In the genomic region with DNA sequence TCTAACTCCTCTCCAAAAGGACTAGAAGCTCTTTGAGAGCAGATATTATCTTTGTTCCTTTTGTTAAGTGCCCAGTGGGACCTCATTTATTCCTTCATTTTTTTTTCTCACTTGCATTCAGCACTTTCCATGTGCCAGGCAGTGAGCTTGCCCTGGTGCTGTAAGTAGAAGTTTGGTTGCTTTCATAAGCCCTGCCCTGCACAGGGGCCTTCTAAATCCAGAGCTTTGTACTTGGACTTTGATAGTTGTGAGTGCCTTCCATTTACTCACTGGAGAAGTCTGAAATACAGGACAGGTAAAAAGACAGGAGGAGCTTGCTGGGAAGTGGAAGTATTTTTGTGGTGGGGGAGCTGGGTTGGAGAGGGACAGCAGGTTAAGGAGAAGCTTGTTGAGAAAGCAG, we compare ENCODE assay signal across 39 cellular contexts. TPM values are rescaled to one million over a fixed set of nuclear protein-coding genes. Genes with fewer than 3 reads are reported as not detected.
"Had no signal": no experiment of that assay in that cellular context is flagged by ENCODE, and none has a peak within 500 bp of the region (broad histone marks: within the 10 kb centered on the region; RNA-seq: fewer than 3 reads in every experiment).

No MANE protein-coding gene starts in this region.

- H3K9me3 ChIP-seq: MG63 had no signal

- DNase-seq: Karpas-422, Kasumi-1, KG1, MG63, MM.1S, MV-4-11, NCI-H1048, NCI-H1092, NCI-H1092 treated with DMSO at 0.1 percent for 48 hours, NCI-H1105, NCI-H1105 treated with DMSO at 0.1 percent for 48 hours, NCI-H1417, NCI-H1417 treated with DMSO at 0.1 percent for 48 hours, NCI-H1436, NCI-H1436 treated with DMSO at 0.1 percent for 48 hours, NCI-H146, NCI-H1694, NCI-H1694 treated with DMSO at 0.1 percent for 48 hours, NCI-H187, NCI-H187 treated with DMSO at 0.1 percent for 48 hours, NCI-H1930, NCI-H2029, NCI-H2029 treated with DMSO at 0.1 percent for 48 hours, NCI-H2081, NCI-H2081 treated with DMSO at 0.1 percent for 48 hours, NCI-H2107, NCI-H2171, NCI-H2171 treated with DMSO at 0.1 percent for 48 hours, NCI-H2227 treated with DMSO at 0.1 percent for 48 hours, NCI-H226, NCI-H345, NCI-H446, NCI-H446 treated with DMSO at 0.1 percent for 48 hours, NCI-H510A had no signal

- H3K9ac ChIP-seq: KMS-11 had no signal

- H3K4me3 ChIP-seq: MG63 had no signal

- H3K36me3 ChIP-seq: MG63 had no signal

- H3K4me2 ChIP-seq: KMS-11 had no signal

- H3K27me3 ChIP-seq: MG63 had no signal

- H3K27ac ChIP-seq: KMS-11 had no signal

RNA-seq across cellular contexts. Expression of a gene that starts 56.7 kb away (rescaled TPM):
- total RNA-seq: LHCN-M2, M059J, MCF 10A, NCI-H460 had no signal
